23 cellular contexts compared by ENCODE assay signal in genomic region chr5:138943615-138944173, GRCh38.
A peak's percentile ranks its signal among the peaks of the same experiment; 100 is the strongest.
DNase-seq lines count a peak whose midpoint lies in the region; ATAC-seq, FAIRE-seq and TF ChIP-seq lines count a peak whose summit lies in the region.
"Had no signal": no experiment of that assay in that cellular context is flagged by ENCODE, and none has a peak within 500 bp of the region (broad histone marks: within the 10 kb centered on the region; RNA-seq: fewer than 3 reads in every experiment).

No MANE protein-coding gene starts in this region.

- peaks cover 19% of the 10 kb centered on the region for H3K4me1 ChIP-seq in astrocyte (ENCODE audit: insufficient read depth, low read length)
- H3K4me1 ChIP-seq in PC-9 (replicated peaks; ENCODE audit: insufficient read depth), result no peaks in the 10 kb centered on the region
- H3K4me1 ChIP-seq: foreskin keratinocyte, transverse colon had no signal

- peaks cover 3% of the 10 kb centered on the region for H3K9me3 Mint-ChIP-seq in astrocyte (ENCODE audit: unreplicated experiment)
- peaks cover 2% of the 10 kb centered on the region for H3K9me3 Mint-ChIP-seq in memory B cell
- H3K9me3 Mint-ChIP-seq: activated T-helper 1 cell treated with anti-CD3 and anti-CD28 coated beads, Interleukin-12 subunit alpha, Interleukin-12 subunit beta, Interleukin-2, Interleukin-4 antibody, amounts not matched to agents 30 ng/mL and 10 ng/mL and 1 ng/mL, durations not matched to agents 14 hours and 24 hours and 36 hours; CD8-positive, alpha-beta memory T cell; T-helper 1 cell treated with Interleukin-12 subunit alpha and Interleukin-12 subunit beta and Interleukin-4 antibody, amounts not matched to agents 30 μg/mL and 1 μg/mL, for 36 hours had no signal

- H2AFZ ChIP-seq in astrocyte (ENCODE audit: low read depth, low read length), result no peak overlapping the region
- no peak overlapping the region for H2AFZ ChIP-seq in PC-9

- ATAC-seq in memory B cell (ENCODE audit: low read depth) (no peak), HG02798 (IDR thresholded peaks at IDR 0.05; ENCODE audit: poor library complexity, unreplicated experiment) (no peak), GM21447 (IDR thresholded peaks at IDR 0.05; ENCODE audit: unreplicated experiment) (no peak)
- ATAC-seq: sciatic nerve; stimulated activated naive CD8-positive, alpha-beta T cell treated with anti-CD3 and anti-CD28 coated beads, Interleukin-15, amount 100 ng/mL, for 72 hours had no signal

- no peak for FAIRE-seq in astrocyte (lab: Jason Lieb, UNC)
- FAIRE-seq: G401.6 had no signal

- intact Hi-C loops in PC-9 (cut with micrococcal nuclease; ENCODE audit: unreplicated experiment), result no loop called here

- no peaks in the 10 kb centered on the region for H3K27me3 ChIP-seq in astrocyte (ENCODE audit: insufficient read depth, low read length)
- no peaks in the 10 kb centered on the region for H3K27me3 ChIP-seq in PC-9 (ENCODE audit: insufficient read depth, low read depth)
- H3K27me3 ChIP-seq: foreskin keratinocyte, transverse colon had no signal

- peak overlapping the region; percentile 15 for H3K4me2 ChIP-seq in astrocyte (ENCODE audit: low read length)
- no peak overlapping the region for H3K4me2 ChIP-seq in PC-9

- H4K20me1 ChIP-seq in astrocyte (ENCODE audit: insufficient read depth, low read length) (peaks cover 21% of the 10 kb centered on the region), PC-9 (ENCODE audit: insufficient read depth) (no peaks in the 10 kb centered on the region)

- H3K9me2 ChIP-seq in PC-9 (ENCODE audit: insufficient read depth), result no peaks in the 10 kb centered on the region

- H3K36me3 Mint-ChIP-seq in astrocyte (ENCODE audit: low read depth, unreplicated experiment) (peaks cover 31% of the 10 kb centered on the region), memory B cell (peaks cover 20% of the 10 kb centered on the region)

- H3K9me3 ChIP-seq in astrocyte (ENCODE audit: insufficient read depth, low read depth, low read length), result no peaks in the 10 kb centered on the region
- H3K9me3 ChIP-seq in PC-9 (ENCODE audit: insufficient read depth, low read depth), result no peaks in the 10 kb centered on the region
- H3K9me3 ChIP-seq: left ventricle myocardium inferior, transverse colon had no signal

- peak; percentile 31 for DNase-seq in activated effector memory CD4-positive, alpha-beta T cell treated with anti-CD3 and anti-CD28 coated beads, Interleukin-2, amount 50 U/mL, for 16 hours
- no peak for DNase-seq in activated effector memory CD4-positive, alpha-beta T cell treated with Interleukin-2 at 50 U/mL for 16 hours
- DNase-seq in astrocyte (ENCODE audit: low read depth) (no peak), memory B cell (ENCODE audit: low spot score in 2 of 2) (no peak), HuH-7.5 (ENCODE audit: low spot score) (no peak), PC-9 (no peak)
- DNase-seq: activated CD4-positive, alpha-beta T cell treated with anti-CD3 and anti-CD28 coated beads for 4 hours; CD8-positive, alpha-beta memory T cell; effector CD4-positive, alpha-beta T cell; foreskin keratinocyte; left ventricle myocardium inferior; NCI-H1092 treated with DMSO at 0.1 percent for 48 hours; NCI-H1930; RPMI8226; stimulated activated naive CD8-positive, alpha-beta T cell treated with anti-CD3 and anti-CD28 coated beads, Interleukin-15, amount 100 ng/mL, for 72 hours; transverse colon had no signal

- CTCF ChIA-PET in PC-9 (lab: Charles Lee), result no interaction called here

- H3K9ac ChIP-seq in astrocyte (ENCODE audit: low read length), result no peak overlapping the region

- peaks cover 3% of the 10 kb centered on the region; the same call in 1 of the 2 replicates for H3F3A ChIP-seq in PC-9 (ENCODE audit: insufficient read depth, low read depth)

- H3K36me3 ChIP-seq in astrocyte (ENCODE audit: insufficient read depth, low read length) (no peaks in the 10 kb centered on the region), PC-9 (ENCODE audit: low read depth) (no peaks in the 10 kb centered on the region)

- H3K27me3 Mint-ChIP-seq in astrocyte (ENCODE audit: low read depth, unreplicated experiment) (peaks cover 5% of the 10 kb centered on the region), memory B cell (no peaks in the 10 kb centered on the region)
- H3K27me3 Mint-ChIP-seq: stimulated activated naive CD8-positive, alpha-beta T cell treated with anti-CD3 and anti-CD28 coated beads, Interleukin-15, amount 100 ng/mL, for 72 hours had no signal

- H3K4me3 ChIP-seq in astrocyte (ENCODE audit: insufficient read depth, low read depth, low read length) (no peak overlapping the region), PC-9 (no peak overlapping the region)
- H3K4me3 ChIP-seq: left ventricle myocardium inferior, SK-N-MC, transverse colon had no signal

- TF ChIP-seq CTCF in astrocyte (IDR thresholded peaks at IDR 0.05; ENCODE audit: insufficient read depth, low read depth, low read length) (no peak), PC-9 (conservative IDR thresholded peaks at IDR 0.05) (no peak)

- H3K4me3 Mint-ChIP-seq in astrocyte (ENCODE audit: unreplicated experiment) (no peak overlapping the region), memory B cell (no peak overlapping the region)
- H3K4me3 Mint-ChIP-seq: activated T-helper 1 cell treated with anti-CD3 and anti-CD28 coated beads, Interleukin-12 subunit alpha, Interleukin-12 subunit beta, Interleukin-2, Interleukin-4 antibody, amounts not matched to agents 30 ng/mL and 10 ng/mL and 1 ng/mL, durations not matched to agents 14 hours and 24 hours and 36 hours; CD8-positive, alpha-beta memory T cell; stimulated activated naive CD8-positive, alpha-beta T cell treated with anti-CD3 and anti-CD28 coated beads, Interleukin-15, amount 100 ng/mL, for 72 hours; T-helper 1 cell treated with Interleukin-12 subunit alpha and Interleukin-12 subunit beta and Interleukin-4 antibody, amounts not matched to agents 30 μg/mL and 1 μg/mL, for 36 hours had no signal

- POLR2A ChIA-PET in PC-9 (lab: Charles Lee; ENCODE audit: unreplicated experiment), result no interaction called here

- H3K27ac Mint-ChIP-seq in astrocyte (ENCODE audit: unreplicated experiment) (no peak overlapping the region), memory B cell (peak overlapping the region; percentile 11)
- H3K27ac Mint-ChIP-seq: activated T-helper 1 cell treated with anti-CD3 and anti-CD28 coated beads, Interleukin-12 subunit alpha, Interleukin-12 subunit beta, Interleukin-2, Interleukin-4 antibody, amounts not matched to agents 30 ng/mL and 10 ng/mL and 1 ng/mL, durations not matched to agents 14 hours and 24 hours and 36 hours; T-helper 1 cell treated with Interleukin-12 subunit alpha and Interleukin-12 subunit beta and Interleukin-4 antibody, amounts not matched to agents 30 μg/mL and 1 μg/mL, for 36 hours had no signal

- H3K27ac ChIP-seq in astrocyte (ENCODE audit: low read depth, low read length) (no peak overlapping the region), PC-9 (no peak overlapping the region)
- H3K27ac ChIP-seq: foreskin keratinocyte, left ventricle myocardium inferior, SK-N-MC, transverse colon had no signal

- no TSS peak for BruUV-seq in PC-9 (replicated peaks; lab: Mats Ljungman, UMichigan)

- H3K79me2 ChIP-seq in astrocyte (ENCODE audit: insufficient read depth, low read length) (no peaks in the 10 kb centered on the region), PC-9 (ENCODE audit: low read depth) (no peaks in the 10 kb centered on the region)

- peaks cover 12% of the 10 kb centered on the region for H3K4me1 Mint-ChIP-seq in astrocyte (ENCODE audit: low read depth, unreplicated experiment)
- peaks cover 2% of the 10 kb centered on the region for H3K4me1 Mint-ChIP-seq in memory B cell
